In genomic region chr13:21458457-21458815, GRCh38 we compare ENCODE assay signal across 8 cellular contexts. TPM values are rescaled to one million over a fixed set of nuclear protein-coding genes. Genes with fewer than 3 reads are reported as not detected.
A peak's percentile ranks its signal among the peaks of the same experiment; 100 is the strongest.
DNase-seq lines count a peak whose midpoint lies in the region; ATAC-seq and TF ChIP-seq lines count a peak whose summit lies in the region.

No MANE protein-coding gene starts in this region.

- peaks cover 51% of the 10 kb centered on the region for H3K79me2 ChIP-seq in OCI-LY1 (ENCODE audit: insufficient read depth, low read length)

- peak overlapping the region; percentile 66 for H3K27ac ChIP-seq in OCI-LY1 (ENCODE audit: low read depth, low read length, poor library complexity, severe bottlenecking)

- H3F3A ChIP-seq in OCI-LY1 (ENCODE audit: insufficient read depth, low read length): no peaks in the 10 kb centered on the region

- H3K4me2 ChIP-seq in OCI-LY1 (ENCODE audit: low read length): peak overlapping the region; percentile 92

- H3K36me3 ChIP-seq in OCI-LY1 (ENCODE audit: insufficient read depth, low read length): no peaks in the 10 kb centered on the region; the same call in 1 of the 2 replicates

- no peaks in the 10 kb centered on the region for H3K27me3 ChIP-seq in OCI-LY1 (ENCODE audit: insufficient read depth, low read length)

- peak; percentile 23 for ATAC-seq in GM18861 (IDR thresholded peaks at IDR 0.05; ENCODE audit: unreplicated experiment)
- peak; percentile 36 for ATAC-seq in HG03108 (IDR thresholded peaks at IDR 0.05; ENCODE audit: unreplicated experiment)

- peaks cover 1% of the 10 kb centered on the region; the same call in 1 of the 2 replicates for H3K9me3 ChIP-seq in OCI-LY1 (ENCODE audit: low read length)

- peak overlapping the region; percentile 95 for H3K4me3 ChIP-seq in OCI-LY1 (ENCODE audit: low read depth, low read length, poor library complexity, severe bottlenecking)

- H3K9me2 ChIP-seq in OCI-LY1 (ENCODE audit: low read depth, low read length): no peaks in the 10 kb centered on the region

- intact Hi-C loops in head of caudate nucleus (cut with DNase I): no loop called here

- H3K9ac ChIP-seq in OCI-LY1 (ENCODE audit: low read length): peak overlapping the region; percentile 91

- no peaks in the 10 kb centered on the region for H4K20me1 ChIP-seq in OCI-LY1 (ENCODE audit: insufficient read depth, low read length)

- DNase-seq in ACHN: peak; percentile 25
- peak; percentile 13 for DNase-seq in activated gamma-delta T cell (lab: John Stamatoyannopoulos, UW)
- DNase-seq in head of caudate nucleus: peak in 39 of 42 donors; percentile 21 to 67 (median 46)
- peak; percentile 22 for DNase-seq in renal cortical epithelial cell (ENCODE audit: low read depth)
- no peak for DNase-seq in CD1c-positive myeloid dendritic cell (ENCODE audit: extremely low spot score)

- H2AFZ ChIP-seq in OCI-LY1 (ENCODE audit: low read length): no peak overlapping the region

- TF ChIP-seq CTCF in OCI-LY1 (IDR thresholded peaks at IDR 0.05; ENCODE audit: low read length): no peak

- peaks cover 23% of the 10 kb centered on the region for H3K4me1 ChIP-seq in OCI-LY1 (ENCODE audit: insufficient read depth, low read length, severe bottlenecking)

- in situ Hi-C loops in ACHN (cut with HindIII; ENCODE audit: low pct_ligation_motif_present, low pct_unique_long_range_greater_than_20kb, low sequenced_read_pairs): no loop called here

RNA-seq across cellular contexts. Expression of gene ZDHHC20, which starts 0.7 kb away (rescaled TPM):
- total RNA-seq in renal cortical epithelial cell: 87.5 and 140 TPM in 2 replicates
